ENCODE assay signal across 14 cellular contexts in genomic region chr7:11332186-11332864, GRCh38.
A peak's percentile ranks its signal among the peaks of the same experiment; 100 is the strongest.
DNase-seq lines count a peak whose midpoint lies in the region; ATAC-seq, FAIRE-seq and TF ChIP-seq lines count a peak whose summit lies in the region.
"Had no signal": no experiment of that assay in that cellular context is flagged by ENCODE, and none has a peak within 500 bp of the region (broad histone marks: within the 10 kb centered on the region; RNA-seq: fewer than 3 reads in every experiment).

No MANE protein-coding gene starts in this region.

- BruUV-seq in HepG2 (replicated peaks; lab: Mats Ljungman, UMichigan), result no TSS peak

- H3K4me1 ChIP-seq in HepG2 (ENCODE audit: insufficient read depth, low read length) (no peaks in the 10 kb centered on the region), gastroesophageal sphincter (no peaks in the 10 kb centered on the region)
- H3K4me1 ChIP-seq: right atrium auricular region had no signal

- H3K9me3 ChIP-seq in HepG2 (ENCODE audit: low read length), result no peaks in the 10 kb centered on the region
- peaks cover 0 to 5% (median 0%) of the 10 kb centered on the region in 3 donors for H3K9me3 ChIP-seq in gastroesophageal sphincter
- H3K9me3 ChIP-seq: right atrium auricular region had no signal

- POLR2A ChIA-PET in activated CD8-positive, alpha-beta T cell treated with anti-CD3 and anti-CD28 coated beads for 36 hours (lab: Charles Lee), result no interaction called here
- POLR2A ChIA-PET in activated CD8-positive, alpha-beta T cell treated with anti-CD3 and anti-CD28 coated beads, Interleukin-2, amount 10 ng/mL, durations not matched to agents 7 days and 5 days (lab: Charles Lee), result no interaction called here
- POLR2A ChIA-PET in HepG2 (lab: Yijun Ruan, JAX), result no interaction called here

- H3K27ac Mint-ChIP-seq in activated CD8-positive, alpha-beta T cell treated with anti-CD3 and anti-CD28 coated beads for 36 hours, result no peak overlapping the region
- no peak overlapping the region for H3K27ac Mint-ChIP-seq in activated CD8-positive, alpha-beta T cell treated with anti-CD3 and anti-CD28 coated beads, Interleukin-2, amount 10 ng/mL, durations not matched to agents 7 days and 5 days
- H3K27ac Mint-ChIP-seq in memory B cell, result peak overlapping the region; percentile 14
- H3K27ac Mint-ChIP-seq: HFFc6 had no signal

- no peak overlapping the region for H3K4me3 Mint-ChIP-seq in activated CD8-positive, alpha-beta T cell treated with anti-CD3 and anti-CD28 coated beads for 36 hours
- no peak overlapping the region for H3K4me3 Mint-ChIP-seq in activated CD8-positive, alpha-beta T cell treated with anti-CD3 and anti-CD28 coated beads, Interleukin-2, amount 10 ng/mL, durations not matched to agents 7 days and 5 days
- H3K4me3 Mint-ChIP-seq in memory B cell, result no peak overlapping the region
- H3K4me3 Mint-ChIP-seq: HFFc6 had no signal

- intact Hi-C loops in activated CD8-positive, alpha-beta T cell treated with anti-CD3 and anti-CD28 coated beads for 36 hours (cut with micrococcal nuclease), result no loop called here
- intact Hi-C loops in HepG2 (cut with micrococcal nuclease; ENCODE audit: unreplicated experiment), result no loop called here

- no peak overlapping the region for H3K27ac ChIP-seq in HepG2 (ENCODE audit: extremely low read length, insufficient read depth, low read length)
- no peak overlapping the region for H3K27ac ChIP-seq in gastroesophageal sphincter
- H3K27ac ChIP-seq: right atrium auricular region had no signal

- WGBS in HepG2 (ENCODE audit: low lambda C conversion rate), result 32% methylated on average over 4 of the region's 4 CpGs
- 75 to 79% methylated on average over 3 to 4 of the region's 4 CpGs for WGBS in gastroesophageal sphincter (ENCODE audit: low coverage in 1 of 2), 2 donors

- H2AFZ ChIP-seq in HepG2 (ENCODE audit: low read length), result no peak overlapping the region

- no peaks in the 10 kb centered on the region for H3K4me1 Mint-ChIP-seq in activated CD8-positive, alpha-beta T cell treated with anti-CD3 and anti-CD28 coated beads for 36 hours (ENCODE audit: low read depth)
- no peaks in the 10 kb centered on the region for H3K4me1 Mint-ChIP-seq in activated CD8-positive, alpha-beta T cell treated with anti-CD3 and anti-CD28 coated beads, Interleukin-2, amount 10 ng/mL, durations not matched to agents 7 days and 5 days (ENCODE audit: low read depth)
- H3K4me1 Mint-ChIP-seq in memory B cell, result peaks cover 4% of the 10 kb centered on the region

- no peak overlapping the region for H3K4me2 ChIP-seq in HepG2 (ENCODE audit: low read depth, low read length)

- no peak for ATAC-seq in activated CD8-positive, alpha-beta T cell treated with anti-CD3 and anti-CD28 coated beads for 36 hours
- ATAC-seq in activated CD8-positive, alpha-beta T cell treated with anti-CD3 and anti-CD28 coated beads, Interleukin-2, amount 10 ng/mL, durations not matched to agents 7 days and 5 days, result no peak
- peak; percentile 94 for ATAC-seq in GM21515 (IDR thresholded peaks at IDR 0.05; ENCODE audit: unreplicated experiment)
- ATAC-seq in HG03066 (IDR thresholded peaks at IDR 0.05; ENCODE audit: low read depth, unreplicated experiment), result peak; percentile 88
- no peak for ATAC-seq in memory B cell (ENCODE audit: low read depth)
- ATAC-seq in HepG2, result no peak
- ATAC-seq in gastroesophageal sphincter, result no peak

- no peaks in the 10 kb centered on the region for H4K20me1 ChIP-seq in HepG2 (ENCODE audit: insufficient read depth, low read length)

- TF ChIP-seq EP300 in HepG2 (IDR thresholded peaks at IDR 0.05; ENCODE audit: low read depth in 2 of 2, low read length in 2 of 2) (no peak), HepG2 (CRISPR knock-in tag; IDR thresholded peaks at IDR 0.05; ENCODE audit: borderline replicate concordance) (no peak), gastroesophageal sphincter (IDR thresholded peaks at IDR 0.05) (no peak)

- no peak for TF ChIP-seq RAD21 in HepG2 (CRISPR knock-in tag; IDR thresholded peaks at IDR 0.05)

- peak; percentile 26 for DNase-seq in activated CD8-positive, alpha-beta T cell treated with anti-CD3 and anti-CD28 coated beads for 36 hours
- DNase-seq in activated CD8-positive, alpha-beta T cell treated with anti-CD3 and anti-CD28 coated beads, Interleukin-2, amount 10 ng/mL, durations not matched to agents 7 days and 5 days, result no peak
- DNase-seq in memory B cell (ENCODE audit: low spot score in 2 of 2) (no peak), HepG2 (ENCODE audit: low spot score) (no peak), NCI-H1048 (lab: John Stamatoyannopoulos, UW) (no peak)
- DNase-seq: activated CD8-positive, alpha-beta memory T cell treated with anti-CD3 and anti-CD28 coated beads, Interleukin-2, amount 50 U/mL, for 4 hours; HFFc6; NCI-H748 treated with DMSO at 0.1 percent for 48 hours; SW 1271 had no signal

- CTCF ChIA-PET in activated CD8-positive, alpha-beta T cell treated with anti-CD3 and anti-CD28 coated beads for 36 hours (lab: Charles Lee), result interaction anchor here (1.3 kb wide), 1 partner anchor 11 kb away, joined by 4 read pairs; no protein-coding TSS in a partner anchor
- CTCF ChIA-PET in activated CD8-positive, alpha-beta T cell treated with anti-CD3 and anti-CD28 coated beads, Interleukin-2, amount 10 ng/mL, durations not matched to agents 7 days and 5 days (lab: Charles Lee), result interaction anchor here (0.9 kb wide), 1 partner anchor 13 kb away, joined by 3 read pairs; no protein-coding TSS in a partner anchor
- CTCF ChIA-PET in HepG2 (lab: Yijun Ruan, JAX; ENCODE audit: low intra/inter-chr PET ratio, low total read pairs), result no interaction called here

- no peak for FAIRE-seq in HepG2 (lab: Jason Lieb, UNC)
- FAIRE-seq: A204.1 had no signal

- H3K36me3 Mint-ChIP-seq in activated CD8-positive, alpha-beta T cell treated with anti-CD3 and anti-CD28 coated beads for 36 hours (ENCODE audit: low read depth), result no peaks in the 10 kb centered on the region
- H3K36me3 Mint-ChIP-seq in activated CD8-positive, alpha-beta T cell treated with anti-CD3 and anti-CD28 coated beads, Interleukin-2, amount 10 ng/mL, durations not matched to agents 7 days and 5 days (ENCODE audit: low read depth), result no peaks in the 10 kb centered on the region
- no peaks in the 10 kb centered on the region for H3K36me3 Mint-ChIP-seq in memory B cell

- TF ChIP-seq CTCF in activated CD8-positive, alpha-beta T cell treated with anti-CD3 and anti-CD28 coated beads for 36 hours (IDR thresholded peaks at IDR 0.05), result no peak
- TF ChIP-seq CTCF in HepG2 (CRISPR knock-in tag; IDR thresholded peaks at IDR 0.05) (no peak), gastroesophageal sphincter (IDR thresholded peaks at IDR 0.05) (no peak)

- H3K9ac ChIP-seq in HepG2 (ENCODE audit: insufficient read depth, low read depth, low read length), result no peak overlapping the region

- no peaks in the 10 kb centered on the region; a peak in 1 of 5 replicates for H3K36me3 ChIP-seq in HepG2 (replicated peaks in 1 of 2; ENCODE audit: control insufficient read depth in 1 of 2, insufficient read depth in 2 of 2, low read length in 2 of 2)
- H3K36me3 ChIP-seq in gastroesophageal sphincter, result no peaks in the 10 kb centered on the region
- H3K36me3 ChIP-seq: right atrium auricular region had no signal

- no peaks in the 10 kb centered on the region for H3K9me3 Mint-ChIP-seq in activated CD8-positive, alpha-beta T cell treated with anti-CD3 and anti-CD28 coated beads for 36 hours
- H3K9me3 Mint-ChIP-seq in activated CD8-positive, alpha-beta T cell treated with anti-CD3 and anti-CD28 coated beads, Interleukin-2, amount 10 ng/mL, durations not matched to agents 7 days and 5 days (ENCODE audit: insufficient read depth), result no peaks in the 10 kb centered on the region
- no peaks in the 10 kb centered on the region for H3K9me3 Mint-ChIP-seq in memory B cell

- no peaks in the 10 kb centered on the region for H3K27me3 ChIP-seq in HepG2 (ENCODE audit: control insufficient read depth in 1 of 2, insufficient read depth in 2 of 2, low read length in 2 of 2)
- H3K27me3 ChIP-seq in gastroesophageal sphincter, result no peaks in the 10 kb centered on the region
- H3K27me3 ChIP-seq: right atrium auricular region had no signal

- TF ChIP-seq POLR2A in HepG2 (IDR thresholded peaks at IDR 0.05; ENCODE audit: insufficient read depth in 1 of 2, low read depth in 2 of 2, low read length in 2 of 2) (no peak), gastroesophageal sphincter (IDR thresholded peaks at IDR 0.05) (no peak)

- in situ Hi-C loops in HepG2 (cut with HindIII; ENCODE audit: extremely low pct_ligation_motif_present, low pct_unique_long_range_greater_than_20kb), result no loop called here

- no peak overlapping the region for H3K4me3 ChIP-seq in HepG2 (replicated peaks in 1 of 3; ENCODE audit: insufficient read depth in 1 of 3, low read depth in 2 of 3, low read length in 3 of 3)
- no peak overlapping the region for H3K4me3 ChIP-seq in gastroesophageal sphincter
- H3K4me3 ChIP-seq: right atrium auricular region had no signal

- no peaks in the 10 kb centered on the region for H3K27me3 Mint-ChIP-seq in activated CD8-positive, alpha-beta T cell treated with anti-CD3 and anti-CD28 coated beads for 36 hours
- H3K27me3 Mint-ChIP-seq in activated CD8-positive, alpha-beta T cell treated with anti-CD3 and anti-CD28 coated beads, Interleukin-2, amount 10 ng/mL, durations not matched to agents 7 days and 5 days (ENCODE audit: low read depth), result peaks cover 3% of the 10 kb centered on the region
- H3K27me3 Mint-ChIP-seq in memory B cell, result no peaks in the 10 kb centered on the region

- H3K79me2 ChIP-seq in HepG2 (ENCODE audit: insufficient read depth, low read length), result no peaks in the 10 kb centered on the region

TF ChIP-seq in HepG2, 621 proteins besides CTCF, POLR2A, EP300 and RAD21 (continues in another document):
- TF ChIP-seq ETV5 (CRISPR knock-in tag; IDR thresholded peaks at IDR 0.05; ENCODE audit: borderline replicate concordance), result no peak

Comparison
In these comparisons a context has a peak if more than half of its experiments do, and no peak if none do; other contexts are left out.
1. ATAC-seq: peak in GM21515 (single experiment) and HG03066 (single experiment); none in activated CD8-positive, alpha-beta T cell treated with anti-CD3 and anti-CD28 coated beads for 36 hours (single experiment), activated CD8-positive, alpha-beta T cell treated with anti-CD3 and anti-CD28 coated beads, Interleukin-2, amount 10 ng/mL, durations not matched to agents 7 days and 5 days (single experiment), memory B cell (single experiment), HepG2 (single experiment) and gastroesophageal sphincter (single experiment).